ENCODE assay signal across 17 cellular contexts in the genomic region with DNA sequence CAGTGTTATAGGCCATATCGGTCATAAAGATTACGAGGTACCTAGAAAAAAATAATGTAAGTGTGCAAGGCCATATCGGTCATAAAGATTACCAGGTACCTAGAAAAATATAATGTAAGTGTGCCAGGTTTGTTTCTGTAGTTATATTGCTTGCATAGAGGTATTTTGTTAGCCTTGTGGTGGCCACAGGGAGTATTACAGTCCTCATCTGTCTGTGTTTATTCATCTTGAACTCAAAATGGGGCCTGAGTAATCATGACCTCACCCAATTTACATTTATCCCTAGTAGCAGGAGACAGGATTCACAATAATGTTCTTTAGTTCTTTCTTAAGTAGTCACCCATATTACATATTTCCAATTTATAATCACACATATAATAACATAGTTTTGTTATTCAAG.
DNase-seq lines count a peak whose midpoint lies in the region; ATAC-seq and TF ChIP-seq lines count a peak whose summit lies in the region.
"Had no signal": no experiment of that assay in that cellular context is flagged by ENCODE, and none has a peak within 500 bp of the region (broad histone marks: within the 10 kb centered on the region; RNA-seq: fewer than 3 reads in every experiment).

No MANE protein-coding gene starts in this region.

- peaks cover 0 to 4% (median 0%) of the 10 kb centered on the region in 4 donors for H3K4me1 ChIP-seq in esophagus muscularis mucosa
- H3K4me1 ChIP-seq: adrenal gland, gastroesophageal sphincter, lower lobe of right lung had no signal

- WGBS in esophagus muscularis mucosa: 84% methylated on average over 3 of the region's 3 CpGs

- H3K4me3 ChIP-seq in MG63 (no peak overlapping the region), cardiac fibroblast (replicated peaks in 1 of 2; ENCODE audit: low read depth in 2 of 2, low read length in 2 of 2) (no peak overlapping the region), esophagus muscularis mucosa (no peak overlapping the region)
- H3K4me3 ChIP-seq: adrenal gland, gastroesophageal sphincter, lower lobe of right lung, SJSA1 had no signal

- H3K27ac Mint-ChIP-seq in activated CD4-positive, alpha-beta T cell treated with anti-CD3 and anti-CD28 coated beads, Interleukin-2, amount 10 ng/mL, durations not matched to agents 24 days and 14 days: peak overlapping the region; percentile 5
- H3K27ac Mint-ChIP-seq: CD8-positive, alpha-beta T cell; T-helper 2 cell treated with Interferon-gamma antibody and Interleukin-4, amounts not matched to agents 5 μg/mL and 100 μg/mL, for 36 hours had no signal

- ATAC-seq in HG03469 (IDR thresholded peaks at IDR 0.05; ENCODE audit: unreplicated experiment): no peak
- ATAC-seq: CD8-positive, alpha-beta T cell; gastroesophageal sphincter had no signal

- H3K27me3 ChIP-seq in MG63 (no peaks in the 10 kb centered on the region), esophagus muscularis mucosa (no peaks in the 10 kb centered on the region)
- H3K27me3 ChIP-seq: gastroesophageal sphincter, SJSA1 had no signal

- DNase-seq in activated CD4-positive, alpha-beta T cell treated with anti-CD3 and anti-CD28 coated beads, Interleukin-2, amount 10 ng/mL, durations not matched to agents 24 days and 14 days: no peak
- DNase-seq in activated CD4-positive, alpha-beta T cell treated with anti-CD3 and anti-CD28 coated beads for 4 hours: no peak
- DNase-seq in MG63: peak; percentile 9
- peak in 1 of 2 donors; percentile 50 for DNase-seq in cardiac fibroblast (ENCODE audit: low read depth in 2 of 2)
- peak; percentile 7 for DNase-seq in myocyte (ENCODE audit: low read depth)
- DNase-seq in esophagus muscularis mucosa (ENCODE audit: extremely low spot score): no peak
- no peak for DNase-seq in UCSD-AML1 (lab: John Stamatoyannopoulos, UW; ENCODE audit: unreplicated experiment)
- DNase-seq: lower lobe of right lung, NCI-H187, NCI-H446 treated with DMSO at 0.1 percent for 48 hours had no signal

- H3K36me3 ChIP-seq in MG63 (no peaks in the 10 kb centered on the region), esophagus muscularis mucosa (no peaks in the 10 kb centered on the region)
- H3K36me3 ChIP-seq: adrenal gland, gastroesophageal sphincter, lower lobe of right lung, SJSA1 had no signal

- no peak for TF ChIP-seq POLR2A in esophagus muscularis mucosa (IDR thresholded peaks at IDR 0.05; ENCODE audit: low read depth)

- intact Hi-C loops in activated CD4-positive, alpha-beta T cell treated with anti-CD3 and anti-CD28 coated beads, Interleukin-2, amount 10 ng/mL, durations not matched to agents 24 days and 14 days (cut with micrococcal nuclease): loop anchor here (1.0 to 10.0 kb wide), 7 partner anchors 54 to 914 kb away; no protein-coding TSS in a partner anchor
- intact Hi-C loops in esophagus muscularis mucosa (cut with DNase I): no loop called here

- TF ChIP-seq EP300 in esophagus muscularis mucosa (IDR thresholded peaks at IDR 0.05): no peak

- peaks cover 20% of the 10 kb centered on the region for H3K36me3 Mint-ChIP-seq in activated CD4-positive, alpha-beta T cell treated with anti-CD3 and anti-CD28 coated beads, Interleukin-2, amount 10 ng/mL, durations not matched to agents 24 days and 14 days (ENCODE audit: low read depth)
- H3K36me3 Mint-ChIP-seq: CD8-positive, alpha-beta T cell had no signal

- H3K4me1 Mint-ChIP-seq in activated CD4-positive, alpha-beta T cell treated with anti-CD3 and anti-CD28 coated beads, Interleukin-2, amount 10 ng/mL, durations not matched to agents 24 days and 14 days: peaks cover 31% of the 10 kb centered on the region

- peak; percentile 17 for TF ChIP-seq CTCF in cardiac fibroblast (IDR thresholded peaks at IDR 0.05; ENCODE audit: low read depth, low read length)
- no peak for TF ChIP-seq CTCF in esophagus muscularis mucosa (IDR thresholded peaks at IDR 0.05)

- no peaks in the 10 kb centered on the region for H3K27me3 Mint-ChIP-seq in activated CD4-positive, alpha-beta T cell treated with anti-CD3 and anti-CD28 coated beads, Interleukin-2, amount 10 ng/mL, durations not matched to agents 24 days and 14 days
- H3K27me3 Mint-ChIP-seq: naive thymus-derived CD8-positive, alpha-beta T cell had no signal

- no peak overlapping the region for H3K4me3 Mint-ChIP-seq in activated CD4-positive, alpha-beta T cell treated with anti-CD3 and anti-CD28 coated beads, Interleukin-2, amount 10 ng/mL, durations not matched to agents 24 days and 14 days
- H3K4me3 Mint-ChIP-seq: CD8-positive, alpha-beta T cell; naive thymus-derived CD8-positive, alpha-beta T cell; T-helper 2 cell treated with Interferon-gamma antibody and Interleukin-4, amounts not matched to agents 5 μg/mL and 100 μg/mL, for 36 hours had no signal

- peaks cover 6% of the 10 kb centered on the region for H3K9me3 Mint-ChIP-seq in activated CD4-positive, alpha-beta T cell treated with anti-CD3 and anti-CD28 coated beads, Interleukin-2, amount 10 ng/mL, durations not matched to agents 24 days and 14 days
- H3K9me3 Mint-ChIP-seq: CD8-positive, alpha-beta T cell had no signal

- H3K9me3 ChIP-seq in MG63: no peaks in the 10 kb centered on the region
- no peaks in the 10 kb centered on the region for H3K9me3 ChIP-seq in esophagus muscularis mucosa
- H3K9me3 ChIP-seq: adrenal gland, gastroesophageal sphincter, lower lobe of right lung, SJSA1 had no signal

- no peak overlapping the region for H3K27ac ChIP-seq in esophagus muscularis mucosa (replicated peaks in 1 of 4)
- H3K27ac ChIP-seq: adrenal gland, gastroesophageal sphincter, lower lobe of right lung, SJSA1 had no signal

Comparison
In these comparisons a context has a peak if more than half of its experiments do, and no peak if none do; other contexts are left out.
1. DNase-seq: peak in MG63 (single experiment) and myocyte (single experiment); none in activated CD4-positive, alpha-beta T cell treated with anti-CD3 and anti-CD28 coated beads, Interleukin-2, amount 10 ng/mL, durations not matched to agents 24 days and 14 days (single experiment), activated CD4-positive, alpha-beta T cell treated with anti-CD3 and anti-CD28 coated beads for 4 hours (0 of 2), esophagus muscularis mucosa (single experiment) and UCSD-AML1 (single experiment).